ENCODE assay signal across 8 cellular contexts in the genomic region with DNA sequence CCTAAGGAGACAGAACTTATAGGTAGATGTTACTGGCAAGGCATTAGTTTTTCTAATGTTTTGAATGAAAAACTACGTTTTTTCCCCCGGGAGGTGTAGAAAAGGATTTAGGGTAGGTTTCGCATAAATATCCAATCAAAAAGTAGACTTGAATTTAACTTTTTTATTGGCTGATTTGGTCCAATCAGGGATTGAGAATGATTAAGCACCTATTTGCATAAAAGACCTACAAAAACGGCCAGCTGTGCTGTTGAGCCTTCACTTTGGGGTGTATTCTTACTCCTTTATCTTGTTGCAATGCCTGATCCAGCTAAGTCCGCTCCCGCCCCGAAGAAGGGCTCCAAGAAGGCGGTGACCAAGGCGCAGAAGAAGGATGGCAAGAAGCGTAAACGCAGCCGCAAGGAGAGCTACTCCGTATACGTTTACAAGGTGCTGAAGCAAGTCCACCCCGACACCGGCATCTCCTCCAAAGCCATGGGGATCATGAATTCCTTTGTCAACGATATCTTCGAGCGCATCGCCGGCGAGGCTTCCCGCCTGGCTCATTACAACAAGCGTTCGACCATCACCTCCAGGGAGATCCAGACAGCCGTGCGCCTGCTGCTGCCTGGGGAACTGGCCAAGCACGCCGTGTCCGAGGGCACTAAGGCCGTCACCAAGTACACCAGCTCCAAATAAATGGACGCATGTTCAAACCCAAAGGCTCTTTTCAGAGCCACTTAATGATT.
DNase-seq lines count a peak whose midpoint lies in the region; ATAC-seq and TF ChIP-seq lines count a peak whose summit lies in the region.

No MANE protein-coding gene starts in this region.

- H3K4me3 ChIP-seq in tibial artery = peak overlapping the region; percentile 49 to 57

- ATAC-seq in GM19023 (IDR thresholded peaks at IDR 0.05; ENCODE audit: unreplicated experiment) (peak; percentile 55), HG03432 (IDR thresholded peaks at IDR 0.05; ENCODE audit: unreplicated experiment) (peak; percentile 54), esophagus mucosa (peak; percentile 70)

- no peaks in the 10 kb centered on the region for H3K9me3 ChIP-seq in tibial artery

- H3K36me3 ChIP-seq in tibial artery = no peaks in the 10 kb centered on the region

- H3K27ac ChIP-seq in tibial artery = peak overlapping the region; percentile 55 to 61

- peak; percentile 64 for DNase-seq in AG08395 (ENCODE audit: low spot score)
- DNase-seq in NOMO-1 (lab: John Stamatoyannopoulos, UW; ENCODE audit: unreplicated experiment in 2 of 2) = peak; percentile 85 to 94
- DNase-seq in activated T-cell treated with anti-CD3 and anti-CD28 coated beads, Interleukin-2, amount 50 U/mL, for 1 hour = peak; percentile 64
- peak; percentile 53 for DNase-seq in myocyte (ENCODE audit: low read depth)
- peak in 1 of 2 donors; percentile 74 for DNase-seq in tibial artery

- no peak for TF ChIP-seq CTCF in tibial artery (IDR thresholded peaks at IDR 0.05)

- intact Hi-C loops in tibial artery (cut with DNase I; ENCODE audit: low total_unique reads) = no loop called here

- peaks cover 0 to 13% (median 5%) of the 10 kb centered on the region in 4 donors for H3K4me1 ChIP-seq in tibial artery

- peaks cover 0 to 48% of the 10 kb centered on the region in 2 donors for H3K27me3 ChIP-seq in tibial artery
